In genomic region chr7:99996755-99997544, GRCh38 we compare ENCODE assay signal across 9 cellular contexts. TPM values are rescaled to one million over a fixed set of nuclear protein-coding genes. Genes with fewer than 3 reads are reported as not detected.
A peak's percentile ranks its signal among the peaks of the same experiment; 100 is the strongest.
DNase-seq lines count a peak whose midpoint lies in the region; ATAC-seq and TF ChIP-seq lines count a peak whose summit lies in the region.
"Had no signal": no experiment of that assay in that cellular context is flagged by ENCODE, and none has a peak within 500 bp of the region (broad histone marks: within the 10 kb centered on the region; RNA-seq: fewer than 3 reads in every experiment).

No MANE protein-coding gene starts in this region.

- no peaks in the 10 kb centered on the region for H3K9me3 Mint-ChIP-seq in activated CD8-positive, alpha-beta T cell treated with anti-CD3 and anti-CD28 coated beads, Interleukin-2, amount 10 ng/mL, durations not matched to agents 7 days and 5 days (ENCODE audit: insufficient read depth)

- in situ Hi-C loops in GM23248 (cut with MboI): no loop called here

- H3K27me3 ChIP-seq in GM23248 (replicated peaks; ENCODE audit: insufficient read depth) (no peaks in the 10 kb centered on the region), hepatocyte (no peaks in the 10 kb centered on the region), smooth muscle cell (ENCODE audit: low read depth) (no peaks in the 10 kb centered on the region)

- H3K9me3 ChIP-seq in GM23248 (ENCODE audit: low read depth): no peaks in the 10 kb centered on the region
- H3K9me3 ChIP-seq in hepatocyte (ENCODE audit: low read depth): no peaks in the 10 kb centered on the region
- no peaks in the 10 kb centered on the region for H3K9me3 ChIP-seq in smooth muscle cell (replicated peaks; ENCODE audit: low read depth)

- H3K9me2 ChIP-seq in GM23248 (ENCODE audit: insufficient read depth): no peaks in the 10 kb centered on the region
- H3K9me2 ChIP-seq in hepatocyte (replicated peaks; ENCODE audit: insufficient read depth): no peaks in the 10 kb centered on the region

- TF ChIP-seq CTCF in hepatocyte (IDR thresholded peaks at IDR 0.05; ENCODE audit: poor library complexity) (no peak), smooth muscle cell (IDR thresholded peaks at IDR 0.05; ENCODE audit: borderline replicate concordance, insufficient read depth, poor library complexity, severe bottlenecking) (no peak)

- no peaks in the 10 kb centered on the region for H4K20me1 ChIP-seq in GM23248 (ENCODE audit: insufficient read depth)
- no peaks in the 10 kb centered on the region for H4K20me1 ChIP-seq in hepatocyte (ENCODE audit: insufficient read depth, poor library complexity, severe bottlenecking)
- no peaks in the 10 kb centered on the region for H4K20me1 ChIP-seq in smooth muscle cell (ENCODE audit: low read depth)

- H3K4me2 ChIP-seq in GM23248 (ENCODE audit: unreplicated experiment): peak overlapping the region; percentile 71
- H3K4me2 ChIP-seq in hepatocyte: peak overlapping the region; percentile 73
- H3K4me2 ChIP-seq in smooth muscle cell: peak overlapping the region; percentile 80

- DNase-seq in GM23248 (no peak), hepatocyte (ENCODE audit: low spot score) (no peak), smooth muscle cell (lab: John Stamatoyannopoulos, UW; ENCODE audit: unreplicated experiment) (no peak), OCI-M2 (lab: John Stamatoyannopoulos, UW; ENCODE audit: unreplicated experiment) (no peak), pons (ENCODE audit: low spot score) (no peak)
- DNase-seq in activated CD8-positive, alpha-beta T cell treated with anti-CD3 and anti-CD28 coated beads, Interleukin-2, amount 10 ng/mL, durations not matched to agents 7 days and 5 days: no peak
- DNase-seq: SHP77 treated with DMSO at 0.1 percent for 48 hours had no signal

- H3K36me3 Mint-ChIP-seq in activated CD8-positive, alpha-beta T cell treated with anti-CD3 and anti-CD28 coated beads, Interleukin-2, amount 10 ng/mL, durations not matched to agents 7 days and 5 days (ENCODE audit: low read depth): no peaks in the 10 kb centered on the region

- H3K4me1 ChIP-seq in GM23248 (ENCODE audit: insufficient read depth) (0 out of 2 replicates have a peak, but pooled peaks cover 4% of the 10 kb centered on the region), hepatocyte (ENCODE audit: insufficient read depth) (peaks cover 14% of the 10 kb centered on the region), smooth muscle cell (ENCODE audit: low read depth) (no peaks in the 10 kb centered on the region)

- 71% methylated on average over 15 of the region's 15 CpGs for WGBS in GM23248 (ENCODE audit: low coverage in 1 of 2, low lambda C conversion rate in 2 of 2, missing lambda C conversion rate in 2 of 2), 2 experiments
- WGBS in hepatocyte (ENCODE audit: low lambda C conversion rate, missing lambda C conversion rate): 85% methylated on average over 15 of the region's 15 CpGs
- WGBS in smooth muscle cell (ENCODE audit: low lambda C conversion rate): 85% methylated on average over 15 of the region's 15 CpGs

- H3K36me3 ChIP-seq in GM23248 (ENCODE audit: low read depth) (no peaks in the 10 kb centered on the region), hepatocyte (replicated peaks; ENCODE audit: insufficient read depth, low read depth) (no peaks in the 10 kb centered on the region), smooth muscle cell (ENCODE audit: low read depth) (no peaks in the 10 kb centered on the region)

- POLR2A ChIA-PET in activated CD8-positive, alpha-beta T cell treated with anti-CD3 and anti-CD28 coated beads, Interleukin-2, amount 10 ng/mL, durations not matched to agents 7 days and 5 days (lab: Charles Lee): interaction anchor here (0.6 to 1.6 kb wide), 3 partner anchors 18 to 382 kb away, joined by 3 to 17 read pairs (median 3); partner anchors contain the start of genes TRIM4 and ZKSCAN1

- peak overlapping the region; percentile 71 for H3K9ac ChIP-seq in GM23248
- H3K9ac ChIP-seq in smooth muscle cell (ENCODE audit: low read depth): peak overlapping the region; percentile 28

- H3K79me2 ChIP-seq in GM23248 (ENCODE audit: insufficient read depth) (no peaks in the 10 kb centered on the region), hepatocyte (no peaks in the 10 kb centered on the region), smooth muscle cell (ENCODE audit: low read depth) (no peaks in the 10 kb centered on the region)

- peak overlapping the region; percentile 69 for H3K4me3 Mint-ChIP-seq in activated CD8-positive, alpha-beta T cell treated with anti-CD3 and anti-CD28 coated beads, Interleukin-2, amount 10 ng/mL, durations not matched to agents 7 days and 5 days

- ATAC-seq in activated CD8-positive, alpha-beta T cell treated with anti-CD3 and anti-CD28 coated beads, Interleukin-2, amount 10 ng/mL, durations not matched to agents 7 days and 5 days: no peak
- ATAC-seq in HG03196 (IDR thresholded peaks at IDR 0.05; ENCODE audit: unreplicated experiment) (no peak), HG02885 (IDR thresholded peaks at IDR 0.05; ENCODE audit: poor library complexity, unreplicated experiment) (no peak)

- CTCF ChIA-PET in activated CD8-positive, alpha-beta T cell treated with anti-CD3 and anti-CD28 coated beads, Interleukin-2, amount 10 ng/mL, durations not matched to agents 7 days and 5 days (lab: Charles Lee): interaction anchor here (0.7 to 6.9 kb wide), 10 partner anchors 18 to 134 kb away, joined by 3 to 42 read pairs (median 4); partner anchors contain the start of gene ZKSCAN1

- peaks cover 8% of the 10 kb centered on the region for H3K27me3 Mint-ChIP-seq in activated CD8-positive, alpha-beta T cell treated with anti-CD3 and anti-CD28 coated beads, Interleukin-2, amount 10 ng/mL, durations not matched to agents 7 days and 5 days (ENCODE audit: low read depth)

- H2AFZ ChIP-seq in GM23248 (peak overlapping the region; percentile 95), hepatocyte (peak overlapping the region; percentile 85), smooth muscle cell (ENCODE audit: low read depth) (peak overlapping the region; percentile 87)

- H3F3A ChIP-seq in GM23248 (ENCODE audit: insufficient read depth) (peaks cover 14% of the 10 kb centered on the region; the same call in 1 of the 2 replicates), smooth muscle cell (ENCODE audit: low read depth) (no peaks in the 10 kb centered on the region)

- H3K27ac ChIP-seq in GM23248 (no peak overlapping the region), hepatocyte (peak overlapping the region; percentile 85), smooth muscle cell (ENCODE audit: low read depth) (no peak overlapping the region)

- peaks cover 26% of the 10 kb centered on the region for H3K4me1 Mint-ChIP-seq in activated CD8-positive, alpha-beta T cell treated with anti-CD3 and anti-CD28 coated beads, Interleukin-2, amount 10 ng/mL, durations not matched to agents 7 days and 5 days (ENCODE audit: low read depth)

- H3K27ac Mint-ChIP-seq in activated CD8-positive, alpha-beta T cell treated with anti-CD3 and anti-CD28 coated beads, Interleukin-2, amount 10 ng/mL, durations not matched to agents 7 days and 5 days: peak overlapping the region; percentile 87

- H3K4me3 ChIP-seq in GM23248 (peak overlapping the region; percentile 59), hepatocyte (no peak overlapping the region), smooth muscle cell (peak overlapping the region; percentile 38)

RNA-seq across cellular contexts. Expression of gene ZKSCAN1, which starts 18.4 kb away (rescaled TPM):
- total RNA-seq in GM23248 (2014; rRNA removed; shearing (Covaris generic)): 17.8 and 21.9 TPM in 2 replicates
- polyA plus RNA-seq in GM23248 (2016; fragmentation: Nextera tagmentation; extraction: Ambion mirVana): 33.7 and 37.0 TPM in 2 replicates
- total RNA-seq in activated CD8-positive, alpha-beta T cell treated with anti-CD3 and anti-CD28 coated beads, Interleukin-2, amount 10 ng/mL, durations not matched to agents 7 days and 5 days: 10 to 100 TPM; 50.4 to 54.5 TPM
- total RNA-seq in hepatocyte: 41.1 and 44.0 TPM in 2 replicates
- polyA plus RNA-seq in hepatocyte: 27.0 and 29.2 TPM in 2 replicates
- 32.2 and 43.9 TPM in 2 replicates for total RNA-seq in smooth muscle cell
- polyA plus RNA-seq in smooth muscle cell: 25.4 and 26.0 TPM in 2 replicates

RNA-seq across cellular contexts. Expression of gene AZGP1, which starts 21.1 kb away (rescaled TPM):
- not detected in 2 replicates for total RNA-seq in GM23248 (2014; rRNA removed; shearing (Covaris generic))
- polyA plus RNA-seq in GM23248 (2016; fragmentation: Nextera tagmentation; extraction: Ambion mirVana) (not detected in 2 replicates), hepatocyte (44.3 and 73.6 TPM in 2 replicates), smooth muscle cell (not detected in 2 replicates)
- not detected for total RNA-seq in activated CD8-positive, alpha-beta T cell treated with anti-CD3 and anti-CD28 coated beads, Interleukin-2, amount 10 ng/mL, durations not matched to agents 7 days and 5 days
- total RNA-seq in hepatocyte (46.1 and 52.6 TPM in 2 replicates), smooth muscle cell (0.94 and 4.5 TPM in 2 replicates)

RNA-seq across cellular contexts. Expression of gene ZSCAN21, which starts 52.6 kb away (rescaled TPM):
- total RNA-seq in GM23248 (2014; rRNA removed; shearing (Covaris generic)): 3.4 and 6.3 TPM in 2 replicates
- 7.9 and 8.2 TPM in 2 replicates for polyA plus RNA-seq in GM23248 (2016; fragmentation: Nextera tagmentation; extraction: Ambion mirVana)
- total RNA-seq in activated CD8-positive, alpha-beta T cell treated with anti-CD3 and anti-CD28 coated beads, Interleukin-2, amount 10 ng/mL, durations not matched to agents 7 days and 5 days: 1 to 10 TPM; 5.8 to 7.5 TPM
- 9.6 and 10.9 TPM in 2 replicates for total RNA-seq in hepatocyte
- polyA plus RNA-seq in hepatocyte: 11.7 and 12.8 TPM in 2 replicates
- total RNA-seq in smooth muscle cell: 11.3 and 12.1 TPM in 2 replicates
- 15.3 and 17.5 TPM in 2 replicates for polyA plus RNA-seq in smooth muscle cell
